ENCODE assay signal across 23 cellular contexts in the genomic region with DNA sequence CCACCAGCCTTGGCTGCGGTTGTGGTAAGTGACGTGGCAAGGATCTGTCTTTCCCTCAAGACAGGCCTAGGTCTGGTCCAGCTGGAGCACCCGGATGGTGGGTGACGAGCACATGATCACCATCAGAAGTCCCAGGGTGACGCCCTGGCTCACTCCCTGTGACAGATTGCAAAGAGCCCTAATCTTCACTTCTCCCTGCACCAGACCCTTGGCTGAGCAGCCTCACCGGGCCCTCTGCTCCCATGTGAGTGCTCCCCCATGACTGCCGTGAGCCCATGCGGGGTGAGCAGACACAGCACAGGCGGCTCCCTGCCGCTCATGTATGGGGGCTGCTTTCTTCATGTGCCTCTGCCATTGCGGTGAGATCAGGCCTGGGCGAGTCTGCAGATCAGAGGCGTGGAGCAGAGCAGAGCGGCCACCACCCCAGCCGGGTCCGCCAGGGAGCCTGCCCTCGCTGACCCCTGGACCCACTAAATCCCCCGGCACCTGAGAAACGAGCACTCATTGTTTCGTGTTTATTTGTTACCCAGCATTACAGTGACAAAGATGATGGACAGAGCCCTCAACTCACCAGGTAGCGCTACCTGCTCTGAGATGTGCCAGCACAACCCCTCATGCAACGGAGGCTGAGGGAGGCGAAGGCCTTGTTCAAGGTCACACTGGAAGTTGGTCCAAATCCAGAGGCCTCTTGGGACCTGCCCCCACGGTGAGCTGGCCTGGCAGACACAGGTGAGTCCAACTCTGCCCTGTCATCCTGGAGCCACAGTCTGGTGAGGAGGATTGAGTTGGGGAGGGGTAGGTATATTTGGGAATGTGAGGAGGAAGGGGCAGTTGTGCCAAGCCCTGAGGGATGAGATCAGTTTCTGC. TPM values are rescaled to one million over a fixed set of nuclear protein-coding genes. Genes with fewer than 3 reads are reported as not detected.
DNase-seq lines count a peak whose midpoint lies in the region; ATAC-seq, FAIRE-seq and TF ChIP-seq lines count a peak whose summit lies in the region.
"Had no signal": no experiment of that assay in that cellular context is flagged by ENCODE, and none has a peak within 500 bp of the region (broad histone marks: within the 10 kb centered on the region; RNA-seq: fewer than 3 reads in every experiment).

No MANE protein-coding gene starts in this region.

- RAD21 ChIA-PET in HCT116 (lab: Charles Lee; ENCODE audit: low non-redundant PET in 1 of 2, low total read pairs in 2 of 2, uncharacterized antibody in 2 of 2, unreplicated experiment in 2 of 2) = no interaction called here

- TF ChIP-seq CTCF in A549 (IDR thresholded peaks at IDR 0.05) (no peak), HCT116 (IDR thresholded peaks at IDR 0.05 in 2 of 3, conservative IDR thresholded peaks at IDR 0.05 in 1 of 3; ENCODE audit: borderline replicate concordance in 1 of 3, insufficient read depth in 1 of 3, low read depth in 2 of 3, low read length in 2 of 3) (no peak), bronchial epithelial cell (IDR thresholded peaks at IDR 0.05; ENCODE audit: insufficient read depth, low read length, severe bottlenecking) (no peak), neural progenitor cell (IDR thresholded peaks at IDR 0.05) (no peak)

- no peaks in the 10 kb centered on the region for H3K9me2 ChIP-seq in HCT116 (ENCODE audit: insufficient read depth)

- H3K4me1 ChIP-seq in A549 (peaks cover 42% of the 10 kb centered on the region), HCT116 (ENCODE audit: control insufficient read depth in 1 of 2, insufficient read depth in 2 of 2, low read length in 2 of 2) (peaks cover 13 to 14% of the 10 kb centered on the region in 2 experiments), neural progenitor cell (no peaks in the 10 kb centered on the region)
- H3K4me1 ChIP-seq: BE2C, HAP-1 had no signal

- TF ChIP-seq RAD21 in A549 (conservative IDR thresholded peaks at IDR 0.05 in 1 of 2, IDR thresholded peaks at IDR 0.05 in 1 of 2) (no peak), HCT116 (IDR thresholded peaks at IDR 0.05; ENCODE audit: low read depth) (no peak)

- H3K9ac ChIP-seq in HCT116 (ENCODE audit: low read length) (no peak overlapping the region), neural progenitor cell (no peak overlapping the region)
- H3K9ac ChIP-seq: GM23248 had no signal

- WGBS in A549 (ENCODE audit: missing lambda C conversion rate) = 92% methylated on average over 7 of the region's 24 CpGs

- DNase-seq in A549 (ENCODE audit: low read depth in 1 of 2, low spot score in 1 of 2) (no peak), HCT116 (ENCODE audit: low read depth, low spot score) (no peak), bronchial epithelial cell (ENCODE audit: low read depth) (no peak), neural progenitor cell (ENCODE audit: low spot score) (no peak), NAMALWA (ENCODE audit: low spot score) (no peak)
- DNase-seq in activated T-cell treated with anti-CD3 and anti-CD28 coated beads, Interleukin-2, amount 50 U/mL, for 24 hours = no peak
- DNase-seq in effector CD8-positive, alpha-beta T cell (lab: John Stamatoyannopoulos, UW) = no peak
- DNase-seq: ACHN; BE2C; C1 segment of cervical spinal cord; CD4-positive, CD25-positive, alpha-beta regulatory T cell; DMS153; DMS79; GF-D8; GM23248; IMR-90 had no signal

- H2AFZ ChIP-seq in HCT116 (ENCODE audit: low read depth, low read length, poor library complexity, severe bottlenecking) = no peak overlapping the region
- no peak overlapping the region for H2AFZ ChIP-seq in neural progenitor cell (replicated peaks)
- H2AFZ ChIP-seq: GM23248 had no signal

- no peak for ATAC-seq in A549
- peak; percentile 4; the same call in 1 of the 2 replicates for ATAC-seq in HCT116
- no peak for ATAC-seq in HG03095 (IDR thresholded peaks at IDR 0.05; ENCODE audit: unreplicated experiment)

- TF ChIP-seq POLR2A in A549 (IDR thresholded peaks at IDR 0.05; ENCODE audit: low read length) = no peak
- TF ChIP-seq POLR2A in HCT116 (IDR thresholded peaks at IDR 0.05; ENCODE audit: borderline replicate concordance, extremely low read depth, insufficient read depth, insufficient read length) = no peak

- H3K4me2 ChIP-seq in A549 (peak overlapping the region; percentile 44), HCT116 (ENCODE audit: low read length) (peak overlapping the region; percentile 57), neural progenitor cell (no peak overlapping the region)

- no peaks in the 10 kb centered on the region for H3K9me3 ChIP-seq in A549
- H3K9me3 ChIP-seq in HCT116 (ENCODE audit: control insufficient read depth in 1 of 2, insufficient read depth in 1 of 2, low read depth in 1 of 2, low read length in 2 of 2) = no peaks in the 10 kb centered on the region
- H3K9me3 ChIP-seq in neural progenitor cell (ENCODE audit: low read depth) = no peaks in the 10 kb centered on the region
- H3K9me3 ChIP-seq: BE2C, HAP-1 had no signal

- intact Hi-C loops in HCT116 (cut with micrococcal nuclease) = no loop called here

- peaks cover 23% of the 10 kb centered on the region for H3K27me3 Mint-ChIP-seq in neural progenitor cell (ENCODE audit: insufficient read depth, low read depth)
- peaks cover 15% of the 10 kb centered on the region for H3K27me3 Mint-ChIP-seq in activated T-cell treated with anti-CD3 and anti-CD28 coated beads, Interleukin-2, amount 50 U/mL, for 24 hours
- H3K27me3 Mint-ChIP-seq: CD4-positive, CD25-positive, alpha-beta regulatory T cell had no signal

- no peak for TF ChIP-seq EP300 in A549 (IDR thresholded peaks at IDR 0.05)

- H3K27ac ChIP-seq in A549 (peak overlapping the region; percentile 56 to 80; a peak in 5 of 6 replicates), HCT116 (ENCODE audit: low read depth, low read length) (no peak overlapping the region), neural progenitor cell (no peak overlapping the region)
- H3K27ac ChIP-seq: GM23248, HL-60 had no signal

- no peaks in the 10 kb centered on the region for H3F3A ChIP-seq in neural progenitor cell (ENCODE audit: low read depth)

- no peaks in the 10 kb centered on the region for H3K9me3 Mint-ChIP-seq in neural progenitor cell
- no peaks in the 10 kb centered on the region for H3K9me3 Mint-ChIP-seq in activated T-cell treated with anti-CD3 and anti-CD28 coated beads, Interleukin-2, amount 50 U/mL, for 24 hours

- H4K20me1 ChIP-seq in HCT116 (ENCODE audit: insufficient read depth) (no peaks in the 10 kb centered on the region), neural progenitor cell (ENCODE audit: low read depth) (no peaks in the 10 kb centered on the region)

- H3K4me3 ChIP-seq in A549 (no peak overlapping the region), HCT116 (replicated peaks in 1 of 2; ENCODE audit: low read depth in 1 of 2, low read length in 2 of 2) (no peak overlapping the region), bronchial epithelial cell (ENCODE audit: low read depth, low read length) (no peak overlapping the region), neural progenitor cell (no peak overlapping the region)
- H3K4me3 ChIP-seq: GM23248, HAP-1, K562 had no signal

- no peaks in the 10 kb centered on the region for H3K4me1 Mint-ChIP-seq in neural progenitor cell
- H3K4me1 Mint-ChIP-seq in activated T-cell treated with anti-CD3 and anti-CD28 coated beads, Interleukin-2, amount 50 U/mL, for 24 hours (ENCODE audit: low read depth) = no peaks in the 10 kb centered on the region
- H3K4me1 Mint-ChIP-seq: CD4-positive, CD25-positive, alpha-beta regulatory T cell had no signal

- CTCF ChIA-PET in A549 (lab: Yijun Ruan, JAX) (no interaction called here), HCT116 (lab: Charles Lee) (no interaction called here)

- FAIRE-seq in A549 (lab: Jason Lieb, UNC) = no peak
- peak; percentile 72 for FAIRE-seq in bronchial epithelial cell (lab: Jason Lieb, UNC)
- FAIRE-seq: K562 had no signal

- H3K79me2 ChIP-seq in HCT116 (ENCODE audit: insufficient read depth, low read length) = no peaks in the 10 kb centered on the region
- no peaks in the 10 kb centered on the region for H3K79me2 ChIP-seq in neural progenitor cell (ENCODE audit: low read depth)

- POLR2A ChIA-PET in A549 (lab: Yijun Ruan, JAX) (interaction anchor here (0.6 to 2.1 kb wide), 3 partner anchors 71 to 717 kb away, joined by 3 to 12 read pairs (median 6); no protein-coding TSS in a partner anchor), HCT116 (lab: Charles Lee) (no interaction called here)

- no TSS peak for BruUV-seq in HCT116 (replicated peaks; lab: Mats Ljungman, UMichigan)

- no peaks in the 10 kb centered on the region for H3K36me3 ChIP-seq in HCT116 (ENCODE audit: control insufficient read depth in 1 of 2, insufficient read depth in 2 of 2, low read length in 2 of 2)
- H3K36me3 ChIP-seq in bronchial epithelial cell (ENCODE audit: control insufficient read depth, insufficient read depth, low read length) = no peaks in the 10 kb centered on the region
- no peaks in the 10 kb centered on the region for H3K36me3 ChIP-seq in neural progenitor cell
- H3K36me3 ChIP-seq: BE2C, HAP-1 had no signal

- H3K27ac Mint-ChIP-seq in neural progenitor cell = peak overlapping the region; percentile 42
- H3K27ac Mint-ChIP-seq in activated T-cell treated with anti-CD3 and anti-CD28 coated beads, Interleukin-2, amount 50 U/mL, for 24 hours = no peak overlapping the region
- H3K27ac Mint-ChIP-seq: CD4-positive, CD25-positive, alpha-beta regulatory T cell had no signal

- H3K27me3 ChIP-seq in HCT116 (ENCODE audit: insufficient read depth, low read length) = no peaks in the 10 kb centered on the region
- H3K27me3 ChIP-seq in bronchial epithelial cell (ENCODE audit: control insufficient read depth, insufficient read depth, low read length) = no peaks in the 10 kb centered on the region
- H3K27me3 ChIP-seq in neural progenitor cell = peaks cover 32% of the 10 kb centered on the region
- H3K27me3 ChIP-seq: BE2C had no signal

- no peaks in the 10 kb centered on the region for H3K36me3 Mint-ChIP-seq in neural progenitor cell
- H3K36me3 Mint-ChIP-seq in activated T-cell treated with anti-CD3 and anti-CD28 coated beads, Interleukin-2, amount 50 U/mL, for 24 hours (ENCODE audit: low read depth) = no peaks in the 10 kb centered on the region
- H3K36me3 Mint-ChIP-seq: CD4-positive, CD25-positive, alpha-beta regulatory T cell had no signal

- no peak overlapping the region for H3K4me3 Mint-ChIP-seq in neural progenitor cell
- no peak overlapping the region for H3K4me3 Mint-ChIP-seq in activated T-cell treated with anti-CD3 and anti-CD28 coated beads, Interleukin-2, amount 50 U/mL, for 24 hours
- H3K4me3 Mint-ChIP-seq: CD4-positive, CD25-positive, alpha-beta regulatory T cell had no signal

TF ChIP-seq in A549, 52 proteins besides CTCF, POLR2A, EP300 and RAD21 (continues in another document):
- TF ChIP-seq HOXA7 (CRISPR knock-in tag; IDR thresholded peaks at IDR 0.05) = no peak

RNA-seq across cellular contexts. Expression of a gene that starts 9.3 kb away (rescaled TPM):
- 0.04 TPM in 1 of 2 replicates, not detected in the other for polyA plus RNA-seq in A549 (2011; rRNA removed)
- polyA plus RNA-seq in A549 (2012; cell fraction: cytosol; rRNA removed) = 0.09 and 0.14 TPM in 2 replicates
- polyA plus RNA-seq in A549 (2012; cell fraction: nucleus; rRNA removed) = 0.12 and 0.23 TPM in 2 replicates
- polyA plus RNA-seq in A549 (2017; fragmentation: RNase III; extraction: RNeasy Plus Mini Kit Qiagen cat#74134 plus additional on column Dnase treatment) = 0.08 to 0.09 TPM in 2 of 3 replicates, not detected in the other
- not detected in 2 replicates for polyA minus RNA-seq in A549 (2011; rRNA and poly(A)+ RNA removed)
- total RNA-seq in HCT116 (2021; ENCODE audit: unreplicated experiment) = 0.34 TPM
- polyA plus RNA-seq in HCT116 (2012) = 0.32 and 0.47 TPM in 2 replicates
- total RNA-seq in bronchial epithelial cell = not detected in 2 replicates
- 0.90 and 3.3 TPM in 2 replicates for total RNA-seq in neural progenitor cell (ENCODE audit: low replicate concordance)
- total RNA-seq: A172; CD4-positive, CD25-positive, alpha-beta regulatory T cell; GM23248; H4; HT1080; IMR-90; K562 had no signal
- polyA plus RNA-seq: CD4-positive, CD25-positive, alpha-beta regulatory T cell; GM23248; IMR-90; K562 had no signal

Comparison
In these comparisons a context has a peak if more than half of its experiments do, and no peak if none do; other contexts are left out.
1. H3K27ac ChIP-seq: peak in A549 (2 of 2); none in HCT116 (single experiment) and neural progenitor cell (single experiment).